8 cellular contexts compared by ENCODE assay signal in genomic region chr5:58462623-58463230, GRCh38. TPM values are rescaled to one million over a fixed set of nuclear protein-coding genes. Genes with fewer than 3 reads are reported as not detected.
DNase-seq lines count a peak whose midpoint lies in the region; ATAC-seq and TF ChIP-seq lines count a peak whose summit lies in the region.

No MANE protein-coding gene starts in this region.

- ATAC-seq in HG03095 (IDR thresholded peaks at IDR 0.05; ENCODE audit: unreplicated experiment) = no peak

- no peaks in the 10 kb centered on the region for H3K36me3 Mint-ChIP-seq in activated T-helper 1 cell treated with anti-CD3 and anti-CD28 coated beads, Interleukin-12 subunit alpha, Interleukin-12 subunit beta, Interleukin-2, Interleukin-4 antibody, amounts not matched to agents 30 ng/mL and 10 ng/mL and 1 ng/mL, durations not matched to agents 14 hours and 24 hours and 36 hours (ENCODE audit: low read depth)
- H3K36me3 Mint-ChIP-seq in glutamatergic neuron (ENCODE audit: unreplicated experiment) = no peaks in the 10 kb centered on the region

- WGBS in spleen, 5 donors = 7 to 32% (median 9%) methylated on average over 4 of the region's 4 CpGs

- H3K27ac ChIP-seq in spleen = peak overlapping the region in 5 of 8 donors; percentile 7 to 99 (median 29)

- no peak for TF ChIP-seq POLR2A in spleen (IDR thresholded peaks at IDR 0.05)

- DNase-seq in AG09309 (ENCODE audit: low read depth) = no peak
- DNase-seq in ELF-1 (ENCODE audit: low read depth, low spot score) = peak; percentile 23
- DNase-seq in NCI-H226 = peak; percentile 45
- DNase-seq in activated T-helper 1 cell treated with anti-CD3 and anti-CD28 coated beads, Interleukin-12 subunit alpha, Interleukin-12 subunit beta, Interleukin-2, Interleukin-4 antibody, amounts not matched to agents 30 ng/mL and 10 ng/mL and 1 ng/mL, durations not matched to agents 14 hours and 24 hours and 36 hours (ENCODE audit: low spot score) = peak; percentile 26
- no peak for DNase-seq in glutamatergic neuron
- DNase-seq in spleen = no peak
- no peak for DNase-seq in NCI-H1436 treated with DMSO at 0.1 percent for 48 hours (lab: John Stamatoyannopoulos, UW)

- H3K27ac Mint-ChIP-seq in activated T-helper 1 cell treated with anti-CD3 and anti-CD28 coated beads, Interleukin-12 subunit alpha, Interleukin-12 subunit beta, Interleukin-2, Interleukin-4 antibody, amounts not matched to agents 30 ng/mL and 10 ng/mL and 1 ng/mL, durations not matched to agents 14 hours and 24 hours and 36 hours = no peak overlapping the region
- H3K27ac Mint-ChIP-seq in glutamatergic neuron (ENCODE audit: unreplicated experiment) = no peak overlapping the region

- TF ChIP-seq CTCF in AG09309 (IDR thresholded peaks at IDR 0.05; ENCODE audit: control insufficient read depth, insufficient read depth, low read depth, low read length, missing control alignments) = peak; percentile 35
- TF ChIP-seq CTCF in glutamatergic neuron (IDR thresholded peaks at IDR 0.05; ENCODE audit: partially characterized antibody, unreplicated experiment) = peak; percentile 75
- peak; percentile 39 to 80 (median 64) for TF ChIP-seq CTCF in spleen (IDR thresholded peaks at IDR 0.05 in 8 of 11, conservative IDR thresholded peaks at IDR 0.05 in 3 of 11)

- H3K4me3 ChIP-seq in AG09309 (ENCODE audit: control insufficient read depth, low read depth, low read length) (no peak overlapping the region), spleen (no peak overlapping the region)

- no peak overlapping the region for H3K4me3 Mint-ChIP-seq in activated T-helper 1 cell treated with anti-CD3 and anti-CD28 coated beads, Interleukin-12 subunit alpha, Interleukin-12 subunit beta, Interleukin-2, Interleukin-4 antibody, amounts not matched to agents 30 ng/mL and 10 ng/mL and 1 ng/mL, durations not matched to agents 14 hours and 24 hours and 36 hours
- H3K4me3 Mint-ChIP-seq in glutamatergic neuron (ENCODE audit: unreplicated experiment) = no peak overlapping the region

- H3K27me3 Mint-ChIP-seq in activated T-helper 1 cell treated with anti-CD3 and anti-CD28 coated beads, Interleukin-12 subunit alpha, Interleukin-12 subunit beta, Interleukin-2, Interleukin-4 antibody, amounts not matched to agents 30 ng/mL and 10 ng/mL and 1 ng/mL, durations not matched to agents 14 hours and 24 hours and 36 hours (ENCODE audit: insufficient read depth) = peaks cover 14% of the 10 kb centered on the region
- H3K27me3 Mint-ChIP-seq in glutamatergic neuron (ENCODE audit: unreplicated experiment) = peaks cover 4% of the 10 kb centered on the region

- no peaks in the 10 kb centered on the region for H3K9me3 ChIP-seq in spleen

- intact Hi-C loops in activated T-helper 1 cell treated with anti-CD3 and anti-CD28 coated beads, Interleukin-12 subunit alpha, Interleukin-12 subunit beta, Interleukin-2, Interleukin-4 antibody, amounts not matched to agents 30 ng/mL and 10 ng/mL and 1 ng/mL, durations not matched to agents 14 hours and 24 hours and 36 hours (cut with micrococcal nuclease) = loop anchor here (1.0 to 5.0 kb wide), 2 partner anchors 812 to 1080 kb away; no protein-coding TSS in a partner anchor
- intact Hi-C loops in spleen (cut with DNase I; ENCODE audit: low total_unique reads) = loop anchor here (5.0 to 10.0 kb wide), 4 partner anchors 685 to 1165 kb away; no protein-coding TSS in a partner anchor

- peaks cover 0 to 3% (median 0%) of the 10 kb centered on the region in 6 donors for H3K36me3 ChIP-seq in spleen

- peaks cover 0 to 20% (median 0%) of the 10 kb centered on the region in 7 donors for H3K27me3 ChIP-seq in spleen (replicated peaks in 1 of 7)

- peaks cover 0 to 37% (median 15%) of the 10 kb centered on the region in 6 donors for H3K4me1 ChIP-seq in spleen

- H3K4me1 Mint-ChIP-seq in activated T-helper 1 cell treated with anti-CD3 and anti-CD28 coated beads, Interleukin-12 subunit alpha, Interleukin-12 subunit beta, Interleukin-2, Interleukin-4 antibody, amounts not matched to agents 30 ng/mL and 10 ng/mL and 1 ng/mL, durations not matched to agents 14 hours and 24 hours and 36 hours (ENCODE audit: low read depth) = peaks cover 25% of the 10 kb centered on the region
- no peaks in the 10 kb centered on the region for H3K4me1 Mint-ChIP-seq in glutamatergic neuron (ENCODE audit: low read depth, unreplicated experiment)

- H3K9me3 Mint-ChIP-seq in activated T-helper 1 cell treated with anti-CD3 and anti-CD28 coated beads, Interleukin-12 subunit alpha, Interleukin-12 subunit beta, Interleukin-2, Interleukin-4 antibody, amounts not matched to agents 30 ng/mL and 10 ng/mL and 1 ng/mL, durations not matched to agents 14 hours and 24 hours and 36 hours = no peaks in the 10 kb centered on the region
- peaks cover 5% of the 10 kb centered on the region for H3K9me3 Mint-ChIP-seq in glutamatergic neuron (ENCODE audit: unreplicated experiment)

RNA-seq across cellular contexts. Expression of gene PLK2, which starts 2.8 kb away (rescaled TPM):
- total RNA-seq in activated T-helper 1 cell treated with anti-CD3 and anti-CD28 coated beads, Interleukin-12 subunit alpha, Interleukin-12 subunit beta, Interleukin-2, Interleukin-4 antibody, amounts not matched to agents 30 ng/mL and 10 ng/mL and 1 ng/mL, durations not matched to agents 14 hours and 24 hours and 36 hours = 37.4 and 39.1 TPM in 2 replicates
- 7.8 TPM for total RNA-seq in glutamatergic neuron (ENCODE audit: unreplicated experiment)
- 100 to 1,000 TPM; 241 to 519 (median 351) TPM for total RNA-seq in spleen
- 10 to 100 TPM; 23.2 to 70.8 (median 51.9) TPM for polyA plus RNA-seq in spleen

RNA-seq across cellular contexts. Expression of gene GAPT, which starts 28.5 kb away (rescaled TPM):
- total RNA-seq in activated T-helper 1 cell treated with anti-CD3 and anti-CD28 coated beads, Interleukin-12 subunit alpha, Interleukin-12 subunit beta, Interleukin-2, Interleukin-4 antibody, amounts not matched to agents 30 ng/mL and 10 ng/mL and 1 ng/mL, durations not matched to agents 14 hours and 24 hours and 36 hours = not detected in 2 replicates
- total RNA-seq in glutamatergic neuron (ENCODE audit: unreplicated experiment) (not detected), spleen (10 to 100 TPM; 19.3 to 49.6 (median 30.4) TPM)
- 10 to 100 TPM; 39.0 to 56.0 (median 41.7) TPM for polyA plus RNA-seq in spleen

Comparison
In these comparisons a context has a peak if more than half of its experiments do, and no peak if none do; other contexts are left out.
1. DNase-seq: peak in ELF-1 (single experiment), NCI-H226 (single experiment) and activated T-helper 1 cell treated with anti-CD3 and anti-CD28 coated beads, Interleukin-12 subunit alpha, Interleukin-12 subunit beta, Interleukin-2, Interleukin-4 antibody, amounts not matched to agents 30 ng/mL and 10 ng/mL and 1 ng/mL, durations not matched to agents 14 hours and 24 hours and 36 hours (single experiment); none in AG09309 (single experiment), glutamatergic neuron (single experiment), spleen (single experiment) and NCI-H1436 treated with DMSO at 0.1 percent for 48 hours (single experiment).
2. RNA of gene GAPT, which starts 28.5 kb away (total RNA-seq): 19.3 to 49.6 TPM in spleen; not detected in activated T-helper 1 cell treated with anti-CD3 and anti-CD28 coated beads, Interleukin-12 subunit alpha, Interleukin-12 subunit beta, Interleukin-2, Interleukin-4 antibody, amounts not matched to agents 30 ng/mL and 10 ng/mL and 1 ng/mL, durations not matched to agents 14 hours and 24 hours and 36 hours and not detected in glutamatergic neuron (single experiment); every median in the first group is over 10 times any median in the second.
3. Peak in every context shown above with its lines, with median percentiles within 50 percentile points of each other: CTCF ChIP-seq.